ENCODE assay signal across 25 cellular contexts in the genomic region with DNA sequence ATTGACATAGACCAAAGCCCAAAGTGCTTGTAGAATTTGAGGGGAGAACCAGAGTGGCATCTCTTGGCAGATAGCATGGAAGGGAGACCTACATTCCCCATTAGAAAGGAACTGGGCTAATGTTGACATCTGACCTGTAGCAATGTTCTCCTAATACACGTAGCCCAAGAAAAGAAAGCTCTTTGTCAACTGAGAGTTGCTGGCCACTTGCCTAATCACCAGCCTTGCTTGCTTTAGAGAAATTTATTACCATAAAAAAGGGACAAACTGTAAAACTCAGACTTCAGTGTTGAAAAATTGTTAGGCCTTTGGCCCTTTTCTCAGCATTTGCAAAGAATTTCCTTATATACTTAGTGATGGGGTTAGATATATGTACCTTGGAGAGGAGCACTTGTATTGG.
"Had no signal": no experiment of that assay in that cellular context is flagged by ENCODE, and none has a peak within 500 bp of the region (broad histone marks: within the 10 kb centered on the region; RNA-seq: fewer than 3 reads in every experiment).

No MANE protein-coding gene starts in this region.

- H3K36me3 ChIP-seq: stomach, suprapubic skin, thoracic aorta, thyroid gland, tibial artery, tibial nerve, transverse colon, upper lobe of left lung, upper lobe of right lung, uterus, vagina had no signal

- H3K27me3 ChIP-seq: stomach, suprapubic skin, thyroid gland, tibial artery, tibial nerve, transverse colon, upper lobe of left lung, upper lobe of right lung, uterus, vagina had no signal

- H3K9me3 ChIP-seq: stomach, suprapubic skin, thoracic aorta, thyroid gland, tibial artery, tibial nerve, transverse colon, upper lobe of left lung, upper lobe of right lung, uterus, vagina had no signal

- DNase-seq: stimulated activated CD4-positive, alpha-beta T cell treated with anti-CD3 and anti-CD28 coated beads, Interleukin-2, amount 100 ng/mL, for 48 hours; stimulated activated CD4-positive, alpha-beta T cell treated with anti-CD3 and anti-CD28 coated beads, Interleukin-4, amount 100 ng/mL, for 1 hour; stimulated activated CD4-positive, alpha-beta T cell treated with anti-CD3 and anti-CD28 coated beads, Interleukin-4, amount 100 ng/mL, for 24 hours; stimulated activated CD4-positive, alpha-beta T cell treated with anti-CD3 and anti-CD28 coated beads, Interleukin-4, amount 100 ng/mL, for 4 hours; stimulated activated CD8-positive, alpha-beta memory T cell treated with anti-CD3 and anti-CD28 coated beads, Interleukin-4, amount 100 ng/mL, for 48 hours; stimulated activated naive B cell treated with anti-CD40 and anti-IgM and Interleukin-4, amounts not matched to agents 10 μg/mL and 1 μg/mL and 100 μg/mL, for 72 hours; stimulated activated naive CD4-positive, alpha-beta T cell; stimulated activated naive CD4-positive, alpha-beta T cell treated with Interleukin-2 at 50 U/mL for 16 hours; stimulated activated naive CD8-positive, alpha-beta T cell treated with anti-CD3 and anti-CD28 coated beads, Interleukin-15, amount 100 ng/mL, for 72 hours; stimulated activated naive CD8-positive, alpha-beta T cell treated with anti-CD3 and anti-CD28 coated beads, Interleukin-15, Interleukin-2, amounts not matched to agents 100 U/mL and 50 U/mL, for 24 hours; stomach; substantia nigra; thyroid gland; tibial artery; transverse colon; trophoblast cell; upper lobe of left lung; upper lobe of right lung; uterus had no signal

- ATAC-seq: stimulated activated effector memory CD8-positive, alpha-beta T cell treated with anti-CD3 and anti-CD28 coated beads, Interleukin-12 subunit alpha, Interleukin-12 subunit beta, amount 100 ng/mL, for 72 hours; stimulated activated memory B cell treated with anti-CD40 and anti-IgM and Interleukin-4, amounts not matched to agents 10 μg/mL and 1 μg/mL and 100 μg/mL, for 72 hours; stimulated activated naive B cell treated with anti-CD40 and anti-IgM and Interleukin-4, amounts not matched to agents 10 μg/mL and 1 μg/mL and 100 μg/mL, for 72 hours; stimulated activated naive CD8-positive, alpha-beta T cell treated with anti-CD3 and anti-CD28 coated beads, Interleukin-15, amount 100 ng/mL, for 72 hours; stimulated activated naive CD8-positive, alpha-beta T cell treated with anti-CD3 and anti-CD28 coated beads, Interleukin-15, Interleukin-2, amounts not matched to agents 100 U/mL and 50 U/mL, for 24 hours; upper lobe of right lung had no signal

- H3K4me1 ChIP-seq: stomach, suprapubic skin, upper lobe of left lung, upper lobe of right lung, uterus, vagina had no signal

- H3K27ac ChIP-seq: stomach, suprapubic skin, thoracic aorta, thyroid gland, tibial artery, tibial nerve, transverse colon, upper lobe of left lung, upper lobe of right lung, uterus, vagina had no signal

- H3K4me3 ChIP-seq: stomach, suprapubic skin, thoracic aorta, thyroid gland, tibial artery, tibial nerve, transverse colon, upper lobe of left lung, upper lobe of right lung, uterus, vagina had no signal
